ENCODE assay signal across 10 cellular contexts in the genomic region with DNA sequence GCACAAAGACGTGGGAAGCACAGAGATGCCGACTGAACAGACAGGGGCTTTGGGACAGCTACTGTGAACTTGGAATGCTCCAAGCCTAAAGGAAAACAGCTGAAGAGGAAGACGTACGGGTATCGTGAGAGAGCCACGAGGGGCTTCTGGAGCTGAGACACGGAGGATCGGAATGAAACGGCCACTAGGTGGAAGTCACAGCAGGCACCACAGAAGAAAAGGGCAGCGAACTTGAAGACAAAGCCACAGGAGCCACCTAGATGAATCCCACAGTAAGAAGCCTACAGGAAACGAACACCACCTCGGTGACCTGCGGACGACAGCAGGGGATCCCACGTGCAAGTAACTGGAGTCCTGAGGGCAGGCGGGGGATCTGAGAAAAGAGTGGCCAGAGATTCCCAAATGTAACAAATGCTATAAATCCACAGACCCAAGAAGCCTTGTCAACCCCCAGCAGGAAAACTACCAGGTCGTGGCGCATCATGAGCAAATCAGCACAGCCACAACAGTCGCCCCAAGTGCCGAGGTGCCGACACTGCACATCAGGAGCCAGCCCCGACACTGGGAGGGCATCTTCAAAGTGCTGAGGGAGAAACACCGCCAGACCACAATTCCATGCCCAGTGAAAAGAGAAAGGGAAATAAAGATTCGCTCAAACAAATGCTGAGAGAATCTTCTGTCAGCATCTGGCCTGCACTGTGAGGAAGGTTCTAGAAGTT. TPM values are rescaled to one million over a fixed set of nuclear protein-coding genes. Genes with fewer than 3 reads are reported as not detected.
DNase-seq lines count a peak whose midpoint lies in the region; ATAC-seq and TF ChIP-seq lines count a peak whose summit lies in the region.
"Had no signal": no experiment of that assay in that cellular context is flagged by ENCODE, and none has a peak within 500 bp of the region (broad histone marks: within the 10 kb centered on the region; RNA-seq: fewer than 3 reads in every experiment).

No MANE protein-coding gene starts in this region.

- peaks cover 57% of the 10 kb centered on the region for H3K4me1 Mint-ChIP-seq in chondrocyte (ENCODE audit: low read depth)

- peak overlapping the region; percentile 91 for H3K27ac ChIP-seq in psoas muscle
- H3K27ac ChIP-seq: prostate gland had no signal

- H3K27ac Mint-ChIP-seq in chondrocyte (ENCODE audit: unreplicated experiment): peak overlapping the region; percentile 22

- no peak overlapping the region for H3K4me3 ChIP-seq in psoas muscle
- H3K4me3 ChIP-seq: prostate gland had no signal

- no peaks in the 10 kb centered on the region for H3K9me3 ChIP-seq in psoas muscle
- H3K9me3 ChIP-seq: prostate gland had no signal

- H3K9me3 Mint-ChIP-seq in chondrocyte (ENCODE audit: low read depth): no peaks in the 10 kb centered on the region

- TF ChIP-seq CTCF in chondrocyte (IDR thresholded peaks at IDR 0.05) (peak; percentile 48), psoas muscle (IDR thresholded peaks at IDR 0.05) (peak; percentile 8)

- H3K4me3 Mint-ChIP-seq in chondrocyte (ENCODE audit: unreplicated experiment): no peak overlapping the region

- no peak for ATAC-seq in psoas muscle

- peaks cover 0 to 4% of the 10 kb centered on the region in 2 donors for H3K36me3 ChIP-seq in psoas muscle (ENCODE audit: insufficient read depth in 1 of 2, low read depth in 1 of 2)
- H3K36me3 ChIP-seq: prostate gland had no signal

- H3K36me3 Mint-ChIP-seq in chondrocyte (ENCODE audit: low read depth): no peaks in the 10 kb centered on the region

- intact Hi-C loops in psoas muscle (cut with DNase I): no loop called here

- H3K27me3 Mint-ChIP-seq in chondrocyte (ENCODE audit: low read depth): no peaks in the 10 kb centered on the region

- DNase-seq in EH (ENCODE audit: low read depth): peak; percentile 43
- DNase-seq in MV-4-11 (lab: John Stamatoyannopoulos, UW): peak; percentile 54
- no peak for DNase-seq in chondrocyte (ENCODE audit: low spot score)
- DNase-seq in psoas muscle: no peak
- DNase-seq in NCI-H446 treated with DMSO at 0.1 percent for 48 hours (lab: John Stamatoyannopoulos, UW): no peak
- no peak for DNase-seq in activated CD8-positive, alpha-beta memory T cell treated with anti-CD3 and anti-CD28 coated beads, Interleukin-2, amount 50 U/mL, for 48 hours
- DNase-seq in NCI-H146 treated with DMSO at 0.1 percent for 48 hours (lab: John Stamatoyannopoulos, UW; ENCODE audit: unreplicated experiment): no peak
- DNase-seq: NCI-H226, T1000 had no signal

- H3K4me1 ChIP-seq in psoas muscle: peaks cover 90% of the 10 kb centered on the region
- H3K4me1 ChIP-seq: prostate gland had no signal

- no peaks in the 10 kb centered on the region for H3K27me3 ChIP-seq in psoas muscle (ENCODE audit: insufficient read depth in 3 of 3, low read length in 2 of 3)

- 76 to 80% (median 79%) methylated on average over 24 of the region's 24 CpGs for WGBS in psoas muscle, 3 donors

RNA-seq across cellular contexts. Expression of gene ISYNA1, which starts 39.3 kb away (rescaled TPM):
- 56.5 to 213 TPM (median 208 TPM) in 3 replicates for total RNA-seq in chondrocyte
- total RNA-seq in psoas muscle: 10 to 100 TPM in 3 of 4 donors, 1 to 10 TPM in 1; 9.8 to 17.0 (median 10.9) TPM
- 1 to 10 TPM; 6.3 to 8.6 (median 8.0) TPM for polyA plus RNA-seq in psoas muscle

RNA-seq across cellular contexts. Expression of gene ELL, which starts 44.7 kb away (rescaled TPM):
- total RNA-seq in chondrocyte (12.4 to 14.0 TPM (median 13.0 TPM) in 3 replicates), psoas muscle (10 to 100 TPM; 17.5 to 40.2 (median 24.9) TPM)
- polyA plus RNA-seq in psoas muscle: 10 to 100 TPM in 1 of 3 donors, 1 to 10 TPM in 2; 7.5 to 12.3 (median 9.2) TPM

RNA-seq across cellular contexts. Expression of gene SSBP4, which starts 58.0 kb away (rescaled TPM):
- total RNA-seq in chondrocyte (54.8 to 72.3 TPM (median 56.3 TPM) in 3 replicates), psoas muscle (10 to 100 TPM; 29.1 to 46.1 (median 29.6) TPM)
- polyA plus RNA-seq in psoas muscle: 10 to 100 TPM; 25.8 to 37.8 (median 28.6) TPM

Comparison
In these comparisons a context has a peak if more than half of its experiments do, and no peak if none do; other contexts are left out.
1. DNase-seq: peak in EH (single experiment) and MV-4-11 (single experiment); none in chondrocyte (single experiment), psoas muscle (0 of 2), NCI-H446 treated with DMSO at 0.1 percent for 48 hours (single experiment), activated CD8-positive, alpha-beta memory T cell treated with anti-CD3 and anti-CD28 coated beads, Interleukin-2, amount 50 U/mL, for 48 hours (single experiment) and NCI-H146 treated with DMSO at 0.1 percent for 48 hours (single experiment).